9 cellular contexts compared by ENCODE assay signal in the genomic region with DNA sequence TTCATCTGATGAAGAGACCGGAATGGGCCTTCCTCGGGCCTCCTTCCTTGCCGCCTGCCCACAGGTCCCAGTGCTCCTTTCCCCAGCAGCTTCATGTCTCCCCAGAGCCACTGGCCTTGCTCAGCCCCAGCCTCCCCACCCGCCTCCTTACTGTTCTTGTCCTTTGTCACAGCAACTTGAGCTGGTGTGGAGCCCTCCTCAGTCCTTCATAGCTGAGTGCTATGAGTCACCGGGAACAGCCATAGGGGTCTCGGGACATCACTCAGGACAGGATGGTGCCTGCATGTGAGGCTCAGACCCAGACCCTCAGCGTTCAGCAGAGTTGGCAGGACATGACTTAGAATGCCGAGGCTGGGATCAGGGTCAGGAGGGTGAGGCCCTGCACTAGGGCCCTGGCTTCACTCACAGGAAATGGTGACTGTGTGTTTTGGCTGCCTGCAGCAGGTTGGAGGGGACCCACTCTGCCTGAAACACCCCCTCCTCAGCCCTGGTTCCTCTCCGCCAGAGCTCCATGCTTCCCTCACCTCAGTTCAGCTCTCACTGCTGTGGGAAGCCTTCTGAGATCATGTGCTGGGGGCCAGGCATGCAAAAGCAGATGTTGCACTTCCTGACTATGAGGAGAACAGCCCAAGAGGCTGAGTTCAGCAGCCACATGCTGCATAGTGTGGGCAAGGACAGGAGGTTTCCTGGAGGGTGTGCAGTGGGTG. TPM values are rescaled to one million over a fixed set of nuclear protein-coding genes. Genes with fewer than 3 reads are reported as not detected.
A peak's percentile ranks its signal among the peaks of the same experiment; 100 is the strongest.
DNase-seq lines count a peak whose midpoint lies in the region; ATAC-seq and TF ChIP-seq lines count a peak whose summit lies in the region.
"Had no signal": no experiment of that assay in that cellular context is flagged by ENCODE, and none has a peak within 500 bp of the region (broad histone marks: within the 10 kb centered on the region; RNA-seq: fewer than 3 reads in every experiment).

No MANE protein-coding gene starts in this region.

- peaks cover 10 to 32% (median 21%) of the 10 kb centered on the region in 5 donors for H3K4me1 ChIP-seq in subcutaneous abdominal adipose tissue (ENCODE audit: control insufficient read depth in 5 of 5, insufficient read depth in 5 of 5, low read length in 5 of 5)
- peaks cover 15 to 33% (median 25%) of the 10 kb centered on the region in 4 donors for H3K4me1 ChIP-seq in stomach

- no peak overlapping the region for H3K4me3 ChIP-seq in HL-60 (replicated peaks; ENCODE audit: insufficient read depth, low read length)
- H3K4me3 ChIP-seq in subcutaneous abdominal adipose tissue (ENCODE audit: low read depth in 1 of 5, low read length in 5 of 5) = no peak overlapping the region
- no peak overlapping the region for H3K4me3 ChIP-seq in stomach

- 62 to 80% (median 79%) methylated on average over 9 of the region's 9 CpGs for WGBS in stomach, 5 donors

- H3K27me3 ChIP-seq in HL-60 (ENCODE audit: insufficient read depth, poor library complexity, severe bottlenecking) (no peaks in the 10 kb centered on the region), subcutaneous abdominal adipose tissue (ENCODE audit: control insufficient read depth in 5 of 5, insufficient read depth in 4 of 5, low read length in 5 of 5) (no peaks in the 10 kb centered on the region), stomach (no peaks in the 10 kb centered on the region)

- TF ChIP-seq EP300 in stomach (IDR thresholded peaks at IDR 0.05) = no peak

- no peak for TF ChIP-seq POLR2A in stomach (IDR thresholded peaks at IDR 0.05)

- TF ChIP-seq CTCF in HL-60 (IDR thresholded peaks at IDR 0.05; ENCODE audit: insufficient read depth, low read length) = no peak
- TF ChIP-seq CTCF in stomach (IDR thresholded peaks at IDR 0.05) = no peak

- DNase-seq in HL-60 (ENCODE audit: low read depth in 1 of 2, low spot score in 1 of 2) (peak in 1 of 2 experiments; percentile 74), foreskin melanocyte (peak; percentile 45), SIG-M5 treated with dmso at 0.1 percent for 504 hours (lab: John Stamatoyannopoulos, UW; ENCODE audit: unreplicated experiment) (no peak), stomach (no peak), GOT3 (lab: John Stamatoyannopoulos, UW) (no peak)
- no peak for DNase-seq in stimulated activated CD4-positive, alpha-beta T cell treated with anti-CD3 and anti-CD28 coated beads, Interleukin-4, amount 100 ng/mL, for 1 hour
- DNase-seq: mesendoderm had no signal

- H3K27ac ChIP-seq in HL-60 (replicated peaks) (peak overlapping the region; percentile 56), subcutaneous abdominal adipose tissue (ENCODE audit: low read depth, low read length) (peak overlapping the region; percentile 37), stomach (peak overlapping the region in 2 of 5 donors; percentile 27 to 47)

- H3K36me3 ChIP-seq in subcutaneous abdominal adipose tissue (ENCODE audit: control insufficient read depth in 5 of 5, insufficient read depth in 5 of 5, low read length in 5 of 5) = peaks cover 0 to 45% (median 38%) of the 10 kb centered on the region in 5 donors
- H3K36me3 ChIP-seq in stomach = peaks cover 21 to 61% (median 59%) of the 10 kb centered on the region in 4 donors

- ATAC-seq in GM21360 (IDR thresholded peaks at IDR 0.05; ENCODE audit: unreplicated experiment) = peak; percentile 69

- H3K9ac ChIP-seq in subcutaneous abdominal adipose tissue (ENCODE audit: low read length in 5 of 5) = no peak overlapping the region

- intact Hi-C loops in stomach (cut with DNase I; ENCODE audit: low total_unique reads) = loop anchor here (10.0 kb wide), 1 partner anchor 230 kb away; a partner anchor contains a TSS

- H3K9me3 ChIP-seq in subcutaneous abdominal adipose tissue (ENCODE audit: control insufficient read depth in 5 of 5, low read length in 5 of 5) = no peaks in the 10 kb centered on the region
- no peaks in the 10 kb centered on the region for H3K9me3 ChIP-seq in stomach

RNA-seq across cellular contexts. Expression of a gene that starts 40.7 kb away (rescaled TPM):
- not detected for total RNA-seq in stomach
- polyA plus RNA-seq in stomach = not detected
